ENCODE assay signal across 29 cellular contexts in the genomic region with DNA sequence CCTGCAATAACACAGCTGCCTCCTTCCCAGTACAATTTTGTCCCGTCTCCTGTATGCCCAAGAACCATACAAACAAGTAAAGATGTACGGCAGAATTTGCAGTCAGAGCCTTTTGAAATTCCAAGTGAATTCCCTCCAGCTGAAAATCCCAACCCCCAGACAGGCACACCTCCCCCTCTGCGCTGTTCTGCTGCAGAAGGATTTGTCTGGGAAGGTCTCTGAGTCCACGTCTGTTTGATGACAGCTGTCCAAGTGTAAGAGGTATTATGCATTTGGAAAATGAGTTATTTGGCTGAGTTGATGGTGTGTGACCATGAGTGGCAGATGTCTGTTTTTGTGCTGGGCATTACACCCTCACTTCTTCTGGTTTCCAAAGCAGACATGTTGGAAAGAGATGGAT.
"Had no signal": no experiment of that assay in that cellular context is flagged by ENCODE, and none has a peak within 500 bp of the region (broad histone marks: within the 10 kb centered on the region; RNA-seq: fewer than 3 reads in every experiment).

No MANE protein-coding gene starts in this region.

- H3K79me2 ChIP-seq: parathyroid adenoma had no signal

- H3K4me3 ChIP-seq: ovary, psoas muscle, right lobe of liver, sigmoid colon, stomach, thoracic aorta, thyroid gland, tibial nerve, upper lobe of left lung, vagina had no signal

- H3K9me3 ChIP-seq: ovary, psoas muscle, right lobe of liver, sigmoid colon, stomach, thoracic aorta, thyroid gland, upper lobe of left lung, vagina had no signal

- DNase-seq: naive thymus-derived CD8-positive, alpha-beta T cell; nephron progenitor cell; occipital lobe; ovary; posterior cingulate gyrus; psoas muscle; right cardiac atrium; right lobe of liver; sigmoid colon; small intestine; stimulated activated CD4-positive, alpha-beta T cell treated with anti-CD3 and anti-CD28 coated beads, Interleukin-15, amount 100 ng/mL, for 24 hours; stimulated activated CD4-positive, alpha-beta T cell treated with anti-CD3 and anti-CD28 coated beads, Interleukin-2, amount 100 ng/mL, for 24 hours; stimulated activated CD4-positive, alpha-beta T cell treated with anti-CD3 and anti-CD28 coated beads, Interleukin-2, amount 100 ng/mL, for 48 hours; stimulated activated CD4-positive, alpha-beta T cell treated with anti-CD3 and anti-CD28 coated beads, Interleukin-4, amount 100 ng/mL, for 24 hours; stimulated activated naive B cell treated with anti-CD40 and anti-IgM and Interleukin-4, amounts not matched to agents 10 μg/mL and 1 μg/mL and 100 μg/mL, for 72 hours; stimulated activated naive CD4-positive, alpha-beta T cell treated with Interleukin-2 at 50 U/mL for 16 hours; stomach; thyroid gland; trophoblast cell had no signal

- H3K9me3 Mint-ChIP-seq: natural killer cell treated with Interleukin-12 subunit alpha and Interleukin-12 subunit beta and Interleukin-15 and Interleukin-18, amount 100 ng/mL, for 72 hours; stimulated activated effector memory CD8-positive, alpha-beta T cell treated with anti-CD3 and anti-CD28 coated beads, Interleukin-12 subunit alpha, Interleukin-12 subunit beta, amount 100 ng/mL, for 72 hours; stimulated activated naive CD8-positive, alpha-beta T cell treated with anti-CD3 and anti-CD28 coated beads, Interleukin-15, Interleukin-2, amounts not matched to agents 100 ng/mL and 50 ng/mL, for 24 hours had no signal

- H3K36me3 Mint-ChIP-seq: naive thymus-derived CD8-positive, alpha-beta T cell; natural killer cell treated with Interleukin-12 subunit alpha and Interleukin-12 subunit beta and Interleukin-15 and Interleukin-18, amount 100 ng/mL, for 72 hours; stimulated activated effector memory CD8-positive, alpha-beta T cell treated with anti-CD3 and anti-CD28 coated beads, Interleukin-12 subunit alpha, Interleukin-12 subunit beta, amount 100 ng/mL, for 72 hours; stimulated activated naive B cell treated with anti-CD40 and anti-IgM and Interleukin-4, amounts not matched to agents 10 μg/mL and 1 μg/mL and 100 μg/mL, for 72 hours had no signal

- H3K36me3 ChIP-seq: ovary, right lobe of liver, sigmoid colon, stomach, thoracic aorta, thyroid gland, tibial nerve, upper lobe of left lung, vagina had no signal

- H3K27ac Mint-ChIP-seq: naive thymus-derived CD8-positive, alpha-beta T cell; natural killer cell treated with Interleukin-12 subunit alpha and Interleukin-12 subunit beta and Interleukin-15 and Interleukin-18, amount 100 ng/mL, for 72 hours; nephron progenitor cell; progenitor cell of endocrine pancreas; stimulated activated effector memory CD8-positive, alpha-beta T cell treated with anti-CD3 and anti-CD28 coated beads, Interleukin-12 subunit alpha, Interleukin-12 subunit beta, amount 100 ng/mL, for 72 hours; stimulated activated naive B cell treated with anti-CD40 and anti-IgM and Interleukin-4, amounts not matched to agents 10 μg/mL and 1 μg/mL and 100 μg/mL, for 72 hours; stimulated activated naive CD8-positive, alpha-beta T cell treated with anti-CD3 and anti-CD28 coated beads, Interleukin-15, Interleukin-2, amounts not matched to agents 100 ng/mL and 50 ng/mL, for 24 hours had no signal

- H3K9ac ChIP-seq: parathyroid adenoma had no signal

- H3K4me1 ChIP-seq: parathyroid adenoma, psoas muscle, right lobe of liver, sigmoid colon, stomach, thyroid gland, tibial nerve, upper lobe of left lung, vagina had no signal

- H3K27me3 ChIP-seq: ovary, right lobe of liver, sigmoid colon, stomach, thyroid gland, tibial nerve, upper lobe of left lung, vagina had no signal

- H3K4me1 Mint-ChIP-seq: naive thymus-derived CD8-positive, alpha-beta T cell; nephron progenitor cell; neural crest cell; stimulated activated effector memory CD8-positive, alpha-beta T cell treated with anti-CD3 and anti-CD28 coated beads, Interleukin-12 subunit alpha, Interleukin-12 subunit beta, amount 100 ng/mL, for 72 hours; stimulated activated naive B cell treated with anti-CD40 and anti-IgM and Interleukin-4, amounts not matched to agents 10 μg/mL and 1 μg/mL and 100 μg/mL, for 72 hours had no signal

- H2AFZ ChIP-seq: parathyroid adenoma had no signal

- H3K4me3 Mint-ChIP-seq: naive thymus-derived CD8-positive, alpha-beta T cell; natural killer cell treated with Interleukin-12 subunit alpha and Interleukin-12 subunit beta and Interleukin-15 and Interleukin-18, amount 100 ng/mL, for 72 hours; nephron progenitor cell; neural crest cell; stimulated activated effector memory CD8-positive, alpha-beta T cell treated with anti-CD3 and anti-CD28 coated beads, Interleukin-12 subunit alpha, Interleukin-12 subunit beta, amount 100 ng/mL, for 72 hours; stimulated activated naive B cell treated with anti-CD40 and anti-IgM and Interleukin-4, amounts not matched to agents 10 μg/mL and 1 μg/mL and 100 μg/mL, for 72 hours; stimulated activated naive CD8-positive, alpha-beta T cell treated with anti-CD3 and anti-CD28 coated beads, Interleukin-15, Interleukin-2, amounts not matched to agents 100 ng/mL and 50 ng/mL, for 24 hours had no signal

- H3K27ac ChIP-seq: ovary, parathyroid adenoma, psoas muscle, right lobe of liver, sigmoid colon, stomach, thoracic aorta, thyroid gland, tibial nerve, upper lobe of left lung, vagina had no signal
